In genomic region chr2:197293252-197294007, GRCh38 we compare ENCODE assay signal across 1 cellular context.
TF ChIP-seq lines count a peak whose summit lies in the region.

No MANE protein-coding gene starts in this region.

TF ChIP-seq in SK-N-SH treated with all-trans-retinoic acid at 6 μM for 48 hours, 23 proteins besides CTCF, POLR2A, EP300 and RAD21 (continued from another document):
- TF ChIP-seq TSHZ2 (CRISPR knock-in tag; IDR thresholded peaks at IDR 0.05) = no peak
- TF ChIP-seq SNAI2 (CRISPR knock-in tag; IDR thresholded peaks at IDR 0.05) = no peak
- no peak for TF ChIP-seq ZFP30 (CRISPR knock-in tag; IDR thresholded peaks at IDR 0.05)
- TF ChIP-seq PATZ1 (CRISPR knock-in tag; IDR thresholded peaks at IDR 0.05; ENCODE audit: borderline replicate concordance) = no peak
- TF ChIP-seq CSRNP3 (CRISPR knock-in tag; IDR thresholded peaks at IDR 0.05) = no peak
- no peak for TF ChIP-seq ARNTL (CRISPR knock-in tag; IDR thresholded peaks at IDR 0.05; ENCODE audit: borderline replicate concordance, low read depth)
- TF ChIP-seq GLIS3 (CRISPR knock-in tag; IDR thresholded peaks at IDR 0.05) = no peak
- TF ChIP-seq ZNF8 (CRISPR knock-in tag; IDR thresholded peaks at IDR 0.05) = no peak
- TF ChIP-seq ZFP3 (CRISPR knock-in tag; IDR thresholded peaks at IDR 0.05) = no peak
